ENCODE assay signal across 18 cellular contexts in the genomic region with DNA sequence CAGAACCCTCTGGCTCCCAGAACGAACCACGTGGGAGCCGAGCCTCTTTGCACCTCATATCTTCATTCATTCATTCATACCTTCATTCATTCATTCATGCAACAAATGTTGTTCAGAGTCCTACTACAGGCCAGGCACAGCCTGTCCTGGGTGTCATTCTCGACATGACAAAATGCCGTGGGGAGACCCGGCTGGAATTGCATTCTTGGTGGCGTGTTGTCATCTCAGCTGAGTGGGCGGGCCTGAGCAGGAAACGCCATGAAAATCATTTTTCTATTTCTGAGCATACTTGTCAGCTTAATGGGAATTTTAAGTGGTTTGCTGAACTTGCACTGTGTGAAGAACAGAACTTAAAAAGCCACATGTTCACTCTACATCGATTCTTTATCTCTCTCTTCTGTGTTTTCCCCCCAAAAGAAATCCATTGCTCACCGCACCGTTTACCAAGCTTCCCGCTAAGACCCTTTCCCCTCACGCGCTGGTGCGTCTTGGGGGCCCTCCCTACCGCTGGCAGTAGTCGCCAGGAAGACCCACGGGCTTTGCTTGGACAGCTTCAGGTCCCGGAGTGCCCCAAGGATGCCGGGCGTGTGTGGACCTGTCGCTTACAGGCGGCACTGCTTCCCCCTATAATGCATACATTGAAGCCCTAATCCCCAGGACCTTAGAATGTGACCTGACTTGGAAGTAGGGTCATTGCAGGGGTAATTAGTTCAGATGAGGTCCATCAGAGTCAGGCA. TPM values are rescaled to one million over a fixed set of nuclear protein-coding genes. Genes with fewer than 3 reads are reported as not detected.
DNase-seq lines count a peak whose midpoint lies in the region; ATAC-seq and TF ChIP-seq lines count a peak whose summit lies in the region.
"Had no signal": no experiment of that assay in that cellular context is flagged by ENCODE, and none has a peak within 500 bp of the region (broad histone marks: within the 10 kb centered on the region; RNA-seq: fewer than 3 reads in every experiment).

No MANE protein-coding gene starts in this region.

- H3K27ac Mint-ChIP-seq in natural killer cell treated with Interleukin-12 subunit alpha and Interleukin-12 subunit beta and Interleukin-15 and Interleukin-18, amount 100 ng/mL, for 72 hours: no peak overlapping the region
- H3K27ac Mint-ChIP-seq in natural killer cell: no peak overlapping the region
- H3K27ac Mint-ChIP-seq in activated B cell treated with CpG ODN at 0.5 μM for 24 hours: no peak overlapping the region
- H3K27ac Mint-ChIP-seq in stimulated activated naive B cell treated with anti-CD40 and anti-IgM and Interleukin-4, amounts not matched to agents 10 μg/mL and 1 μg/mL and 100 μg/mL, for 72 hours: no peak overlapping the region
- no peak overlapping the region for H3K27ac Mint-ChIP-seq in activated naive CD4-positive, alpha-beta T cell treated with anti-CD3 and anti-CD28 coated beads, Interleukin-2, amount 10 ng/mL, durations not matched to agents 7 days and 5 days
- H3K27ac Mint-ChIP-seq: activated CD8-positive, alpha-beta T cell treated with anti-CD3 and anti-CD28 coated beads for 36 hours; activated naive CD8-positive, alpha-beta T cell treated with anti-CD3 and anti-CD28 coated beads, Interleukin-2, amount 10 ng/mL, durations not matched to agents 7 days and 5 days had no signal

- CTCF ChIA-PET in activated B cell treated with CpG ODN at 0.5 μM for 24 hours (lab: Charles Lee): no interaction called here
- CTCF ChIA-PET in activated naive CD4-positive, alpha-beta T cell treated with anti-CD3 and anti-CD28 coated beads, Interleukin-2, amount 10 ng/mL, durations not matched to agents 7 days and 5 days (lab: Charles Lee): no interaction called here

- DNase-seq in natural killer cell treated with Interleukin-12 subunit alpha and Interleukin-12 subunit beta and Interleukin-15 and Interleukin-18, amount 100 ng/mL, for 72 hours (ENCODE audit: low spot score): peak; percentile 38
- DNase-seq in natural killer cell: no peak
- peak; percentile 3 for DNase-seq in activated B cell treated with CpG ODN at 0.5 μM for 24 hours
- peak; percentile 41 for DNase-seq in lower lobe of right lung
- DNase-seq in stimulated activated naive B cell treated with anti-CD40 and anti-IgM and Interleukin-4, amounts not matched to agents 10 μg/mL and 1 μg/mL and 100 μg/mL, for 72 hours: no peak
- no peak for DNase-seq in activated naive CD4-positive, alpha-beta T cell treated with anti-CD3 and anti-CD28 coated beads, Interleukin-2, amount 10 ng/mL, durations not matched to agents 7 days and 5 days
- DNase-seq: activated CD8-positive, alpha-beta T cell treated with anti-CD3 and anti-CD28 coated beads for 36 hours; activated naive CD8-positive, alpha-beta T cell treated with anti-CD3 and anti-CD28 coated beads, Interleukin-2, amount 10 ng/mL, durations not matched to agents 7 days and 5 days; DND-41; mammary epithelial cell; naive B cell; SHP77; small intestine; stimulated activated CD4-positive, alpha-beta T cell treated with anti-CD3 and anti-CD28 coated beads, Interleukin-4, amount 100 ng/mL, for 4 hours; T-helper 1 cell had no signal

- peaks cover 0 to 2% of the 10 kb centered on the region in 2 donors for H3K4me1 Mint-ChIP-seq in natural killer cell treated with Interleukin-12 subunit alpha and Interleukin-12 subunit beta and Interleukin-15 and Interleukin-18, amount 100 ng/mL, for 72 hours (ENCODE audit: low read depth in 2 of 2)
- H3K4me1 Mint-ChIP-seq in natural killer cell (peaks cover 0 to 6% of the 10 kb centered on the region in 2 donors), activated B cell treated with CpG ODN at 0.5 μM for 24 hours (no peaks in the 10 kb centered on the region)
- peaks cover 0 to 4% of the 10 kb centered on the region in 2 donors for H3K4me1 Mint-ChIP-seq in stimulated activated naive B cell treated with anti-CD40 and anti-IgM and Interleukin-4, amounts not matched to agents 10 μg/mL and 1 μg/mL and 100 μg/mL, for 72 hours
- no peaks in the 10 kb centered on the region for H3K4me1 Mint-ChIP-seq in activated naive CD4-positive, alpha-beta T cell treated with anti-CD3 and anti-CD28 coated beads, Interleukin-2, amount 10 ng/mL, durations not matched to agents 7 days and 5 days
- H3K4me1 Mint-ChIP-seq: activated naive CD8-positive, alpha-beta T cell treated with anti-CD3 and anti-CD28 coated beads, Interleukin-2, amount 10 ng/mL, durations not matched to agents 7 days and 5 days had no signal

- H3K9me3 ChIP-seq in lower lobe of right lung: no peaks in the 10 kb centered on the region

- no peak for ATAC-seq in natural killer cell treated with Interleukin-12 subunit alpha and Interleukin-12 subunit beta and Interleukin-15 and Interleukin-18, amount 100 ng/mL, for 72 hours
- ATAC-seq in natural killer cell (no peak), activated B cell treated with CpG ODN at 0.5 μM for 24 hours (ENCODE audit: low read depth) (no peak), lower lobe of right lung (no peak), HG03442 (IDR thresholded peaks at IDR 0.05; ENCODE audit: unreplicated experiment) (no peak)
- no peak for ATAC-seq in stimulated activated naive B cell treated with anti-CD40 and anti-IgM and Interleukin-4, amounts not matched to agents 10 μg/mL and 1 μg/mL and 100 μg/mL, for 72 hours (replicated peaks)
- ATAC-seq: activated CD8-positive, alpha-beta T cell treated with anti-CD3 and anti-CD28 coated beads for 36 hours had no signal

- H3K4me1 ChIP-seq in lower lobe of right lung: no peaks in the 10 kb centered on the region

- TF ChIP-seq CTCF in natural killer cell (IDR thresholded peaks at IDR 0.05) (no peak), activated B cell treated with CpG ODN at 0.5 μM for 24 hours (IDR thresholded peaks at IDR 0.05) (no peak), lower lobe of right lung (IDR thresholded peaks at IDR 0.05) (no peak)

- H3K27me3 ChIP-seq in lower lobe of right lung (ENCODE audit: low read depth): peaks cover 3% of the 10 kb centered on the region

- H3K27ac ChIP-seq in lower lobe of right lung: no peak overlapping the region

- H3K36me3 ChIP-seq in lower lobe of right lung: no peaks in the 10 kb centered on the region

- H3K36me3 Mint-ChIP-seq in natural killer cell treated with Interleukin-12 subunit alpha and Interleukin-12 subunit beta and Interleukin-15 and Interleukin-18, amount 100 ng/mL, for 72 hours: no peaks in the 10 kb centered on the region
- H3K36me3 Mint-ChIP-seq in natural killer cell: no peaks in the 10 kb centered on the region
- H3K36me3 Mint-ChIP-seq in activated B cell treated with CpG ODN at 0.5 μM for 24 hours (ENCODE audit: low read depth): no peaks in the 10 kb centered on the region
- H3K36me3 Mint-ChIP-seq in stimulated activated naive B cell treated with anti-CD40 and anti-IgM and Interleukin-4, amounts not matched to agents 10 μg/mL and 1 μg/mL and 100 μg/mL, for 72 hours: peaks cover 0 to 1% of the 10 kb centered on the region in 2 donors
- H3K36me3 Mint-ChIP-seq in activated naive CD4-positive, alpha-beta T cell treated with anti-CD3 and anti-CD28 coated beads, Interleukin-2, amount 10 ng/mL, durations not matched to agents 7 days and 5 days: no peaks in the 10 kb centered on the region
- H3K36me3 Mint-ChIP-seq: activated naive CD8-positive, alpha-beta T cell treated with anti-CD3 and anti-CD28 coated beads, Interleukin-2, amount 10 ng/mL, durations not matched to agents 7 days and 5 days; naive B cell had no signal

- H3K27me3 Mint-ChIP-seq in natural killer cell treated with Interleukin-12 subunit alpha and Interleukin-12 subunit beta and Interleukin-15 and Interleukin-18, amount 100 ng/mL, for 72 hours: peaks cover 0 to 2% of the 10 kb centered on the region in 2 donors
- peaks cover 0 to 5% of the 10 kb centered on the region in 2 donors for H3K27me3 Mint-ChIP-seq in natural killer cell (ENCODE audit: low read depth in 2 of 2)
- no peaks in the 10 kb centered on the region for H3K27me3 Mint-ChIP-seq in activated B cell treated with CpG ODN at 0.5 μM for 24 hours
- H3K27me3 Mint-ChIP-seq in stimulated activated naive B cell treated with anti-CD40 and anti-IgM and Interleukin-4, amounts not matched to agents 10 μg/mL and 1 μg/mL and 100 μg/mL, for 72 hours: peaks cover 0 to 8% of the 10 kb centered on the region in 2 donors
- H3K27me3 Mint-ChIP-seq in activated naive CD4-positive, alpha-beta T cell treated with anti-CD3 and anti-CD28 coated beads, Interleukin-2, amount 10 ng/mL, durations not matched to agents 7 days and 5 days: no peaks in the 10 kb centered on the region
- H3K27me3 Mint-ChIP-seq: activated CD8-positive, alpha-beta T cell treated with anti-CD3 and anti-CD28 coated beads for 36 hours; activated naive CD8-positive, alpha-beta T cell treated with anti-CD3 and anti-CD28 coated beads, Interleukin-2, amount 10 ng/mL, durations not matched to agents 7 days and 5 days had no signal

- H3K4me3 ChIP-seq in lower lobe of right lung: no peak overlapping the region

- intact Hi-C loops in natural killer cell (cut with micrococcal nuclease) (no loop called here), activated B cell treated with CpG ODN at 0.5 μM for 24 hours (cut with micrococcal nuclease) (loop anchor here (10.0 kb wide), 1 partner anchor 308 kb away; no protein-coding TSS in a partner anchor), lower lobe of right lung (cut with DNase I) (no loop called here)

- POLR2A ChIA-PET in activated B cell treated with CpG ODN at 0.5 μM for 24 hours (lab: Charles Lee): no interaction called here

- H3K4me3 Mint-ChIP-seq in natural killer cell treated with Interleukin-12 subunit alpha and Interleukin-12 subunit beta and Interleukin-15 and Interleukin-18, amount 100 ng/mL, for 72 hours: no peak overlapping the region
- H3K4me3 Mint-ChIP-seq in natural killer cell: no peak overlapping the region
- no peak overlapping the region for H3K4me3 Mint-ChIP-seq in activated B cell treated with CpG ODN at 0.5 μM for 24 hours
- H3K4me3 Mint-ChIP-seq in stimulated activated naive B cell treated with anti-CD40 and anti-IgM and Interleukin-4, amounts not matched to agents 10 μg/mL and 1 μg/mL and 100 μg/mL, for 72 hours: no peak overlapping the region
- no peak overlapping the region for H3K4me3 Mint-ChIP-seq in activated naive CD4-positive, alpha-beta T cell treated with anti-CD3 and anti-CD28 coated beads, Interleukin-2, amount 10 ng/mL, durations not matched to agents 7 days and 5 days
- H3K4me3 Mint-ChIP-seq: activated CD8-positive, alpha-beta T cell treated with anti-CD3 and anti-CD28 coated beads for 36 hours; activated naive CD8-positive, alpha-beta T cell treated with anti-CD3 and anti-CD28 coated beads, Interleukin-2, amount 10 ng/mL, durations not matched to agents 7 days and 5 days; naive B cell had no signal

- H3K9me3 Mint-ChIP-seq in natural killer cell treated with Interleukin-12 subunit alpha and Interleukin-12 subunit beta and Interleukin-15 and Interleukin-18, amount 100 ng/mL, for 72 hours: no peaks in the 10 kb centered on the region
- H3K9me3 Mint-ChIP-seq in natural killer cell (no peaks in the 10 kb centered on the region), activated B cell treated with CpG ODN at 0.5 μM for 24 hours (no peaks in the 10 kb centered on the region)
- H3K9me3 Mint-ChIP-seq in stimulated activated naive B cell treated with anti-CD40 and anti-IgM and Interleukin-4, amounts not matched to agents 10 μg/mL and 1 μg/mL and 100 μg/mL, for 72 hours: peaks cover 1 to 3% of the 10 kb centered on the region in 2 donors
- H3K9me3 Mint-ChIP-seq in activated naive CD4-positive, alpha-beta T cell treated with anti-CD3 and anti-CD28 coated beads, Interleukin-2, amount 10 ng/mL, durations not matched to agents 7 days and 5 days: no peaks in the 10 kb centered on the region
- H3K9me3 Mint-ChIP-seq: activated CD8-positive, alpha-beta T cell treated with anti-CD3 and anti-CD28 coated beads for 36 hours; activated naive CD8-positive, alpha-beta T cell treated with anti-CD3 and anti-CD28 coated beads, Interleukin-2, amount 10 ng/mL, durations not matched to agents 7 days and 5 days had no signal

RNA-seq across cellular contexts. Expression of gene HMX1, which starts 41.6 kb away (rescaled TPM):
- not detected for total RNA-seq in natural killer cell treated with Interleukin-12 subunit alpha and Interleukin-12 subunit beta and Interleukin-15 and Interleukin-18, amount 100 ng/mL, for 72 hours
- total RNA-seq in natural killer cell: not detected
- not detected in 2 replicates for total RNA-seq in activated B cell treated with CpG ODN at 0.5 μM for 24 hours
- total RNA-seq in lower lobe of right lung: not detected
- total RNA-seq: activated CD8-positive, alpha-beta T cell treated with anti-CD3 and anti-CD28 coated beads for 36 hours; activated naive CD8-positive, alpha-beta T cell treated with anti-CD3 and anti-CD28 coated beads, Interleukin-2, amount 10 ng/mL, durations not matched to agents 7 days and 5 days; mammary epithelial cell; OCI-LY7; subcutaneous adipose tissue had no signal

Comparison
In these comparisons a context has a peak if more than half of its experiments do, and no peak if none do; other contexts are left out.
1. DNase-seq: peak in natural killer cell treated with Interleukin-12 subunit alpha and Interleukin-12 subunit beta and Interleukin-15 and Interleukin-18, amount 100 ng/mL, for 72 hours (single experiment), activated B cell treated with CpG ODN at 0.5 μM for 24 hours (single experiment) and lower lobe of right lung (single experiment); none in natural killer cell (single experiment), stimulated activated naive B cell treated with anti-CD40 and anti-IgM and Interleukin-4, amounts not matched to agents 10 μg/mL and 1 μg/mL and 100 μg/mL, for 72 hours (single experiment) and activated naive CD4-positive, alpha-beta T cell treated with anti-CD3 and anti-CD28 coated beads, Interleukin-2, amount 10 ng/mL, durations not matched to agents 7 days and 5 days (single experiment).